Comparison of ENCODE assay signal across 34 cellular contexts in genomic region chr11:115047631-115048030, GRCh38.
"Had no signal": no experiment of that assay in that cellular context is flagged by ENCODE, and none has a peak within 500 bp of the region (broad histone marks: within the 10 kb centered on the region; RNA-seq: fewer than 3 reads in every experiment).

No MANE protein-coding gene starts in this region.

- H3K4me3 ChIP-seq: MG63 had no signal

- DNase-seq: Karpas-422, Kasumi-1, MG63, MM.1S, MV-4-11, NCI-H1048, NCI-H1092, NCI-H1092 treated with DMSO at 0.1 percent for 48 hours, NCI-H1105, NCI-H1105 treated with DMSO at 0.1 percent for 48 hours, NCI-H1417, NCI-H1417 treated with DMSO at 0.1 percent for 48 hours, NCI-H1436, NCI-H1436 treated with DMSO at 0.1 percent for 48 hours, NCI-H146, NCI-H1694, NCI-H1694 treated with DMSO at 0.1 percent for 48 hours, NCI-H187, NCI-H187 treated with DMSO at 0.1 percent for 48 hours, NCI-H1930, NCI-H2029, NCI-H2029 treated with DMSO at 0.1 percent for 48 hours, NCI-H2081, NCI-H2081 treated with DMSO at 0.1 percent for 48 hours, NCI-H2107, NCI-H2171, NCI-H2171 treated with DMSO at 0.1 percent for 48 hours, NCI-H2227 treated with DMSO at 0.1 percent for 48 hours, NCI-H226, NCI-H345, NCI-H446, NCI-H446 treated with DMSO at 0.1 percent for 48 hours, NCI-H510A had no signal

- H3K36me3 ChIP-seq: MG63 had no signal

- H3K9me3 ChIP-seq: MG63 had no signal

- H3K4me2 ChIP-seq: KMS-11 had no signal

- H3K27ac ChIP-seq: KMS-11 had no signal

- H3K9ac ChIP-seq: KMS-11 had no signal

- H3K27me3 ChIP-seq: MG63 had no signal
